In the genomic region with DNA sequence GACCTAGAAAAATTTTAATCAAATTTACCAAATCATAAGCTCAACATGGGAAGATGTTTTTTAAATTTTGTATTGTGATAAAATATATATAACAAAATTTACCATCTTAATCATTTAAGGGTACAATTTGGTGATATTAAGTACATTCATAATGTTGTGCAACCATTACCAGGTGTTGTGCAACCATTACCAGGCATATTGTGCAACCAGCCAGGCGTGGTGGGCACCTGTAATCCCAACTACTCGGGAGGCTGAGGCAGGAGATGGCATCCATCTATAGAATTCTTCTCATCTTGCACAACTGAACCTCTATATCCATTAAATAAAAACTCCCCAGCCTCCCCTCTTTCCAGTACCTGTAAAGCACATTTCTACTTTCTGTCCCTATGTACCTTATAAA, we compare ENCODE assay signal across 21 cellular contexts.
"Had no signal": no experiment of that assay in that cellular context is flagged by ENCODE, and none has a peak within 500 bp of the region (broad histone marks: within the 10 kb centered on the region; RNA-seq: fewer than 3 reads in every experiment).

No MANE protein-coding gene starts in this region.

- DNase-seq: Karpas-422, KG1, MM.1S, NCI-H1092 treated with DMSO at 0.1 percent for 48 hours, NCI-H1436 treated with DMSO at 0.1 percent for 48 hours, NCI-H1694, NCI-H1930, NCI-H2081, NCI-H2107, NCI-H2227 treated with DMSO at 0.1 percent for 48 hours, NCI-H524, NCI-H526 treated with DMSO at 0.1 percent for 48 hours, NCI-H748 treated with DMSO at 0.1 percent for 48 hours, Right ventricle myocardium superior, RPMI8226, SIG-M5 had no signal

- FAIRE-seq: HTR-8/SVneo, RCC 7860 had no signal

- H3K27me3 ChIP-seq: SJSA1 had no signal

- H3K4me3 ChIP-seq: SJSA1, SK-N-MC had no signal

- H3K27ac ChIP-seq: HL-60, SJSA1, SK-N-MC had no signal
